In genomic region chr12:25775968-25776367, GRCh38 we compare ENCODE assay signal across 15 cellular contexts.
DNase-seq lines count a peak whose midpoint lies in the region; ATAC-seq and TF ChIP-seq lines count a peak whose summit lies in the region.
"Had no signal": no experiment of that assay in that cellular context is flagged by ENCODE, and none has a peak within 500 bp of the region (broad histone marks: within the 10 kb centered on the region; RNA-seq: fewer than 3 reads in every experiment).

No MANE protein-coding gene starts in this region.

- H3K9me3 Mint-ChIP-seq in HFFc6: no peaks in the 10 kb centered on the region
- H3K9me3 Mint-ChIP-seq: neural crest cell had no signal

- H3K27ac Mint-ChIP-seq in HFFc6: peak overlapping the region; percentile 72

- peaks cover 10% of the 10 kb centered on the region for H3K4me1 ChIP-seq in ACC112 (ENCODE audit: control insufficient read depth, insufficient read depth, low read length, unreplicated experiment)
- H3K4me1 ChIP-seq: esophagus squamous epithelium, uterus had no signal

- H3K36me3 ChIP-seq in ACC112 (ENCODE audit: insufficient read depth, low read length): no peaks in the 10 kb centered on the region
- H3K36me3 ChIP-seq: cardiac muscle cell, esophagus squamous epithelium, uterus had no signal

- H3K36me3 Mint-ChIP-seq in HFFc6 (ENCODE audit: low read depth): no peaks in the 10 kb centered on the region

- H3K27ac ChIP-seq in ACC112 (ENCODE audit: low read depth, low read length): no peak overlapping the region
- H3K27ac ChIP-seq: cardiac muscle cell, esophagus squamous epithelium, uterus had no signal

- peak; percentile 87 for DNase-seq in HFFc6
- DNase-seq in UCSD-AML1 (lab: John Stamatoyannopoulos, UW; ENCODE audit: unreplicated experiment): peak; percentile 64
- peak; percentile 82 for DNase-seq in glomerular endothelial cell (ENCODE audit: extremely low read depth, low read depth, low spot score)
- no peak for DNase-seq in stimulated activated CD4-positive, alpha-beta T cell treated with anti-CD3 and anti-CD28 coated beads, Interleukin-1b, Interleukin-23, amount 100 ng/mL, for 48 hours
- no peak for DNase-seq in ureter (ENCODE audit: low spot score)
- DNase-seq: activated CD4-positive, alpha-beta T cell treated with anti-CD3 and anti-CD28 coated beads, Interleukin-2, amount 50 U/mL, for 4 hours; esophagus squamous epithelium; NCI-H510A; SW 1271; uterus had no signal

- peak overlapping the region; percentile 13 for H2AFZ ChIP-seq in ACC112 (ENCODE audit: low read length, unreplicated experiment)

- no peaks in the 10 kb centered on the region for H3K79me2 ChIP-seq in ACC112 (ENCODE audit: control insufficient read depth, insufficient read depth, low read length, unreplicated experiment)

- H3K27me3 Mint-ChIP-seq in HFFc6 (ENCODE audit: insufficient read depth): no peaks in the 10 kb centered on the region

- H3K27me3 ChIP-seq in ACC112 (ENCODE audit: insufficient read depth, low read length): no peaks in the 10 kb centered on the region
- H3K27me3 ChIP-seq: cardiac muscle cell, esophagus squamous epithelium, uterus had no signal

- peaks cover 27% of the 10 kb centered on the region for H3K4me1 Mint-ChIP-seq in HFFc6 (ENCODE audit: low read depth)
- H3K4me1 Mint-ChIP-seq: neural crest cell had no signal

- no peak overlapping the region for H3K4me3 ChIP-seq in ACC112 (ENCODE audit: low read depth, low read length)
- H3K4me3 ChIP-seq: cardiac muscle cell, esophagus squamous epithelium, uterus had no signal

- peak overlapping the region; percentile 30 for H3K4me3 Mint-ChIP-seq in HFFc6
- H3K4me3 Mint-ChIP-seq: neural crest cell had no signal

- no peak for TF ChIP-seq CTCF in HFFc6 (IDR thresholded peaks at IDR 0.05)

- ATAC-seq in esophagus mucosa (no peak), GM21423 (IDR thresholded peaks at IDR 0.05; ENCODE audit: unreplicated experiment) (no peak)

Comparison
In these comparisons a context has a peak if more than half of its experiments do, and no peak if none do; other contexts are left out.
1. DNase-seq: peak in HFFc6 (single experiment), UCSD-AML1 (single experiment) and glomerular endothelial cell (single experiment); none in stimulated activated CD4-positive, alpha-beta T cell treated with anti-CD3 and anti-CD28 coated beads, Interleukin-1b, Interleukin-23, amount 100 ng/mL, for 48 hours (single experiment) and ureter (single experiment).